ENCODE assay signal across 27 cellular contexts in genomic region chr7:143217806-143218205, GRCh38. TPM values are rescaled to one million over a fixed set of nuclear protein-coding genes. Genes with fewer than 3 reads are reported as not detected.
"Had no signal": no experiment of that assay in that cellular context is flagged by ENCODE, and none has a peak within 500 bp of the region (broad histone marks: within the 10 kb centered on the region; RNA-seq: fewer than 3 reads in every experiment).

No MANE protein-coding gene starts in this region.

- H3K9me3 Mint-ChIP-seq: effector memory CD8-positive, alpha-beta T cell; naive thymus-derived CD4-positive, alpha-beta T cell; stimulated activated naive CD8-positive, alpha-beta T cell treated with anti-CD3 and anti-CD28 coated beads, Interleukin-15, amount 100 ng/mL, for 72 hours had no signal

- H3K27ac ChIP-seq: esophagus squamous epithelium, neutrophil, psoas muscle, right lobe of liver, testis, tibial nerve, upper lobe of right lung, vagina had no signal

- H3K4me3 ChIP-seq: esophagus squamous epithelium, psoas muscle, right lobe of liver, testis, tibial nerve, upper lobe of right lung, vagina had no signal

- DNase-seq: effector memory CD8-positive, alpha-beta T cell; esophagus squamous epithelium; foreskin fibroblast; head of caudate nucleus; hippocampal formation; kidney glomerular epithelial cell; mesendoderm; naive thymus-derived CD4-positive, alpha-beta T cell; nephron progenitor cell; psoas muscle; retina; right lobe of liver; stimulated activated CD4-positive, alpha-beta T cell treated with anti-CD3 and anti-CD28 coated beads, Interleukin-2, amount 100 ng/mL, for 24 hours; stimulated activated CD4-positive, alpha-beta T cell treated with anti-CD3 and anti-CD28 coated beads, Interleukin-4, amount 100 ng/mL, for 4 hours; stimulated activated naive B cell treated with anti-CD40 and anti-IgM and Interleukin-4, amounts not matched to agents 10 μg/mL and 1 μg/mL and 100 μg/mL, for 72 hours; stimulated activated naive CD8-positive, alpha-beta T cell treated with anti-CD3 and anti-CD28 coated beads, Interleukin-15, amount 100 ng/mL, for 72 hours; testis; upper lobe of right lung had no signal

- H3K36me3 Mint-ChIP-seq: naive thymus-derived CD4-positive, alpha-beta T cell had no signal

- H3K9me3 ChIP-seq: esophagus squamous epithelium, neutrophil, psoas muscle, right lobe of liver, testis, tibial nerve, upper lobe of right lung, vagina had no signal

- H3K4me1 Mint-ChIP-seq: naive thymus-derived CD4-positive, alpha-beta T cell; nephron progenitor cell; stimulated activated naive CD8-positive, alpha-beta T cell treated with anti-CD3 and anti-CD28 coated beads, Interleukin-15, amount 100 ng/mL, for 72 hours had no signal

- H3K36me3 ChIP-seq: esophagus squamous epithelium, neutrophil, right lobe of liver, tibial nerve, upper lobe of right lung, vagina had no signal

- H3K4me1 ChIP-seq: esophagus squamous epithelium, psoas muscle, right lobe of liver, testis, tibial nerve, upper lobe of right lung, vagina had no signal

- H3K27ac Mint-ChIP-seq: effector memory CD8-positive, alpha-beta T cell; nephron progenitor cell; stimulated activated naive B cell treated with anti-CD40 and anti-IgM and Interleukin-4, amounts not matched to agents 10 μg/mL and 1 μg/mL and 100 μg/mL, for 72 hours; stimulated activated naive CD8-positive, alpha-beta T cell treated with anti-CD3 and anti-CD28 coated beads, Interleukin-15, amount 100 ng/mL, for 72 hours had no signal

- H3K4me3 Mint-ChIP-seq: effector memory CD8-positive, alpha-beta T cell; naive thymus-derived CD4-positive, alpha-beta T cell; nephron progenitor cell; stimulated activated naive B cell treated with anti-CD40 and anti-IgM and Interleukin-4, amounts not matched to agents 10 μg/mL and 1 μg/mL and 100 μg/mL, for 72 hours; stimulated activated naive CD8-positive, alpha-beta T cell treated with anti-CD3 and anti-CD28 coated beads, Interleukin-15, amount 100 ng/mL, for 72 hours had no signal

- ATAC-seq: effector memory CD8-positive, alpha-beta T cell; naive thymus-derived CD4-positive, alpha-beta T cell; psoas muscle; right lobe of liver; stimulated activated naive B cell treated with anti-CD40 and anti-IgM and Interleukin-4, amounts not matched to agents 10 μg/mL and 1 μg/mL and 100 μg/mL, for 72 hours; stimulated activated naive CD8-positive, alpha-beta T cell treated with anti-CD3 and anti-CD28 coated beads, Interleukin-15, amount 100 ng/mL, for 72 hours; upper lobe of right lung had no signal

- H3K27me3 ChIP-seq: neutrophil, right lobe of liver, testis, tibial nerve, upper lobe of right lung, vagina had no signal

RNA-seq across cellular contexts. Expression of gene TAS2R40, which starts 4.0 kb away (rescaled TPM):
- total RNA-seq: epithelial cell of proximal tubule; esophagus squamous epithelium; liver; lung microvascular endothelial cell; mononuclear cell; naive thymus-derived CD4-positive, alpha-beta T cell; osteoblast; psoas muscle; right lobe of liver; subcutaneous adipose tissue; testis; tibial nerve; upper lobe of right lung; vagina had no signal

RNA-seq across cellular contexts. Expression of gene TAS2R39, which starts 34.6 kb away (rescaled TPM):
- total RNA-seq: epithelial cell of proximal tubule; esophagus squamous epithelium; liver; lung microvascular endothelial cell; mononuclear cell; naive thymus-derived CD4-positive, alpha-beta T cell; osteoblast; psoas muscle; right lobe of liver; subcutaneous adipose tissue; testis; tibial nerve; upper lobe of right lung; vagina had no signal
